ENCODE assay signal across 18 cellular contexts in the genomic region with DNA sequence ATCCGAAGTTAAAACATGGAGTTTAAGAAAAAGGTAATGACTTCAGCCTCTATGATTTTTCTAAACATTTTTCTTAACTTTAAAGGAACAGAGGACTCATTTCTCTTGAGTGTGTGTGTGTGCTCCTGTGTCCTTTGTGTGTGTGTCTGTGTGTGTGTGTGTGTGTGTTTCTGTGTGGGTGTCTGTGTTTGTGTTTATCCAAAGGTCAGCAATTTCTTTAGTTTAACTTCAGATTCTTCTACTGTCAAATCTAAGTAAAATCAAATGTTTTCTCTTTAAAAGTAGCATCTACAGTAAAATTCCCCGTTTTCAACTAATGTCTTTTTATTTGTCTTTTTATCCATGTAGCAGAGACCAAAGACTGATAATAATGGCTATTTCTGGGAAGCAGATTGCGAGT. TPM values are rescaled to one million over a fixed set of nuclear protein-coding genes. Genes with fewer than 3 reads are reported as not detected.
DNase-seq lines count a peak whose midpoint lies in the region; ATAC-seq, FAIRE-seq and TF ChIP-seq lines count a peak whose summit lies in the region.
"Had no signal": no experiment of that assay in that cellular context is flagged by ENCODE, and none has a peak within 500 bp of the region (broad histone marks: within the 10 kb centered on the region; RNA-seq: fewer than 3 reads in every experiment).

No MANE protein-coding gene starts in this region.

- no peak for TF ChIP-seq RAD21 in H1 (IDR thresholded peaks at IDR 0.05 in 1 of 2, conservative IDR thresholded peaks at IDR 0.05 in 1 of 2; ENCODE audit: low read depth in 2 of 2, low read length in 2 of 2)

- no peak overlapping the region for H3T11ph ChIP-seq in H9 (ENCODE audit: low read length)

- H2BK15ac ChIP-seq in H9 (ENCODE audit: low read depth, low read length) = no peak overlapping the region
- H2BK15ac ChIP-seq in H1 (ENCODE audit: low read length) = no peak overlapping the region
- no peak overlapping the region for H2BK15ac ChIP-seq in mesendoderm (replicated peaks; ENCODE audit: low read depth)

- POLR2A ChIA-PET in H1 (lab: Charles Lee; ENCODE audit: partially characterized antibody) = interaction anchor here (0.7 to 5.9 kb wide), 9 partner anchors 7 to 431 kb away, joined by 3 to 54 read pairs (median 3); a partner anchor contains a TSS

- WGBS in H9 (ENCODE audit: extremely low coverage, insufficient read length, low lambda C conversion rate) = no CpG with 5 or more reads among the region's 3 CpGs
- WGBS in HUES64 = 80% methylated on average over 1 of the region's 3 CpGs
- WGBS in H1 (ENCODE audit: extremely low coverage in 1 of 2, insufficient coverage in 1 of 2, insufficient read length in 1 of 2, insufficient replicate concordance in 2 of 2, low coverage in 1 of 2, low lambda C conversion rate in 2 of 2, missing lambda C conversion rate in 1 of 2), 2 experiments = 53% methylated on average over 3 of the region's 3 CpGs; no CpG with 5 or more reads in 1 of the 2 experiments
- WGBS in mesendoderm (ENCODE audit: extremely low coverage, insufficient coverage, low lambda C conversion rate) = no CpG with 5 or more reads among the region's 3 CpGs

- H2AK5ac ChIP-seq in H9 (ENCODE audit: insufficient read length, low read length) (no peak overlapping the region), H1 (ENCODE audit: low read depth, low read length) (no peak overlapping the region; the same call in 1 of the 2 replicates), mesendoderm (ENCODE audit: low read length) (no peak overlapping the region)

- H3K36me3 Mint-ChIP-seq in H9 (ENCODE audit: insufficient read depth in 1 of 3, low read depth in 3 of 3) = peaks cover 0 to 3% (median 0%) of the 10 kb centered on the region in 3 experiments; a peak in 2 of 7 replicates

- H3K79me2 ChIP-seq in H9 (ENCODE audit: insufficient read depth, low read length) (no peaks in the 10 kb centered on the region), H1 (ENCODE audit: control insufficient read depth in 1 of 2, insufficient read depth in 2 of 2, low read length in 2 of 2) (no peaks in the 10 kb centered on the region), mesendoderm (ENCODE audit: control insufficient read depth, insufficient read depth, low read length) (no peaks in the 10 kb centered on the region)

- H4K20me1 ChIP-seq in H9 (ENCODE audit: control insufficient read depth, insufficient read depth, insufficient read length) (no peaks in the 10 kb centered on the region), H1 (replicated peaks in 1 of 2; ENCODE audit: control insufficient read depth in 1 of 2, insufficient read depth in 2 of 2, low read length in 2 of 2) (no peaks in the 10 kb centered on the region)

- peak overlapping the region; percentile 91 to 100 (median 99) for H3K27ac Mint-ChIP-seq in H9
- H3K27ac Mint-ChIP-seq: CD4-positive, alpha-beta T cell; HFFc6 had no signal

- no peak overlapping the region for H2BK5ac ChIP-seq in H9 (ENCODE audit: insufficient read length, low read length)
- H2BK5ac ChIP-seq in H1 (ENCODE audit: low read depth, low read length) = peak overlapping the region; percentile 98
- H2BK5ac ChIP-seq in mesendoderm (ENCODE audit: low read length) = peak overlapping the region; percentile 60

- no peak overlapping the region for H3K4ac ChIP-seq in H9 (ENCODE audit: low read depth, low read length)
- H3K4ac ChIP-seq in H1 (replicated peaks; ENCODE audit: insufficient read length, low read depth, low read length) = no peak overlapping the region
- no peak overlapping the region for H3K4ac ChIP-seq in mesendoderm (ENCODE audit: low read depth, low read length)

- H3K14ac ChIP-seq in H9 (ENCODE audit: insufficient read depth, low read length) (no peak overlapping the region), H1 (ENCODE audit: insufficient read length) (no peak overlapping the region)

- H3K4me1 ChIP-seq in H9 (ENCODE audit: insufficient read depth, low read length) (peaks cover 6% of the 10 kb centered on the region), HUES64 (ENCODE audit: insufficient read depth, low read length) (peaks cover 67% of the 10 kb centered on the region), H1 (replicated peaks in 1 of 4; ENCODE audit: control insufficient read depth in 3 of 4, insufficient read depth in 4 of 4, low read length in 3 of 4) (peaks cover 15 to 42% (median 26%) of the 10 kb centered on the region in 4 experiments), mesendoderm (ENCODE audit: control insufficient read depth, low read depth, low read length) (peaks cover 8% of the 10 kb centered on the region)
- H3K4me1 ChIP-seq: Caco-2 had no signal

- H2BK12ac ChIP-seq in H9 (ENCODE audit: insufficient read length, low read depth, low read length) (no peak overlapping the region), H1 (ENCODE audit: low read depth, low read length) (no peak overlapping the region)

- H2AFZ ChIP-seq in H9 (ENCODE audit: low read length) = no peak overlapping the region
- no peak overlapping the region for H2AFZ ChIP-seq in H1 (ENCODE audit: low read length)

- H3K79me1 ChIP-seq in H9 (ENCODE audit: insufficient read depth, low read depth, low read length, poor library complexity, severe bottlenecking) (no peaks in the 10 kb centered on the region), H1 (ENCODE audit: low read depth, low read length) (no peaks in the 10 kb centered on the region), mesendoderm (ENCODE audit: low read length) (no peaks in the 10 kb centered on the region)

- H4K5ac ChIP-seq in H9 (ENCODE audit: insufficient read length, low read depth, low read length) = no peak overlapping the region
- peak overlapping the region; percentile 87 for H4K5ac ChIP-seq in H1 (ENCODE audit: insufficient read length, low read depth, low read length)
- no peak overlapping the region for H4K5ac ChIP-seq in mesendoderm (ENCODE audit: low read length)

- ATAC-seq in GM19452 (IDR thresholded peaks at IDR 0.05; ENCODE audit: unreplicated experiment) = no peak
- ATAC-seq: HCT116 had no signal

- H4K91ac ChIP-seq in H9 (ENCODE audit: insufficient read length, low read depth, low read length) (no peak overlapping the region), H1 (replicated peaks; ENCODE audit: insufficient read length, low read length) (peak overlapping the region; percentile 93)

- H3K27ac ChIP-seq in H9 (ENCODE audit: insufficient read length, low read depth, low read length) (peak overlapping the region; percentile 96), HUES64 (ENCODE audit: low read depth, low read length) (peak overlapping the region; percentile 86), H1 (ENCODE audit: low read depth, low read length) (peak overlapping the region; percentile 89; the same call in 1 of the 2 replicates), mesendoderm (ENCODE audit: low read depth, low read length) (no peak overlapping the region)
- H3K27ac ChIP-seq: C4-2B had no signal

- H3K4me2 ChIP-seq in H9 (ENCODE audit: insufficient read depth, insufficient read length, low read length) (no peak overlapping the region), H1 (ENCODE audit: insufficient read depth in 1 of 2, low read depth in 2 of 2, low read length in 2 of 2) (peak overlapping the region; percentile 15 to 42; a peak in 2 of 4 replicates), mesendoderm (ENCODE audit: low read length) (no peak overlapping the region)

- H3K23me2 ChIP-seq in H9 (ENCODE audit: insufficient read length, low read depth, low read length, poor library complexity, severe bottlenecking) = no peaks in the 10 kb centered on the region
- no peaks in the 10 kb centered on the region for H3K23me2 ChIP-seq in H1 (ENCODE audit: low read depth, low read length)

- H3K4me3 ChIP-seq in HUES64 (ENCODE audit: low read length) (no peak overlapping the region), H1 (ENCODE audit: extremely low read depth in 1 of 4, insufficient read depth in 2 of 4, low read depth in 3 of 4, low read length in 4 of 4) (peak overlapping the region in 1 of 4 experiments; percentile 44; a peak in 1 of 8 replicates), mesendoderm (ENCODE audit: low read length) (no peak overlapping the region)

- TF ChIP-seq EP300 in H1 (IDR thresholded peaks at IDR 0.05; ENCODE audit: borderline replicate concordance in 1 of 2, low read depth in 2 of 2, low read length in 2 of 2) = no peak

- no peaks in the 10 kb centered on the region for H3K27me3 ChIP-seq in H9 (ENCODE audit: insufficient read depth, low read length)
- no peaks in the 10 kb centered on the region for H3K27me3 ChIP-seq in HUES64 (ENCODE audit: insufficient read depth, low read length)
- H3K27me3 ChIP-seq in H1 (replicated peaks in 1 of 4; ENCODE audit: control insufficient read depth in 3 of 4, extremely low read depth in 1 of 4, insufficient read depth in 3 of 4, low read length in 3 of 4) = no peaks in the 10 kb centered on the region
- no peaks in the 10 kb centered on the region for H3K27me3 ChIP-seq in mesendoderm (ENCODE audit: insufficient read depth, low read length, poor library complexity)

- H3K36me3 ChIP-seq in HUES64 (ENCODE audit: insufficient read depth, low read length) = no peaks in the 10 kb centered on the region
- no peaks in the 10 kb centered on the region for H3K36me3 ChIP-seq in H1 (ENCODE audit: control insufficient read depth in 2 of 4, insufficient read depth in 4 of 4, low read length in 3 of 4)
- H3K36me3 ChIP-seq in mesendoderm (ENCODE audit: control insufficient read depth, insufficient read depth, low read length) = no peaks in the 10 kb centered on the region

- H3K56ac ChIP-seq in H9 (ENCODE audit: insufficient read length, low read depth, low read length) = no peak overlapping the region
- H3K56ac ChIP-seq in H1 (replicated peaks; ENCODE audit: insufficient read length, low read depth, low read length) = peak overlapping the region; percentile 56
- H3K56ac ChIP-seq in mesendoderm (ENCODE audit: low read length) = peak overlapping the region; percentile 76

- peak overlapping the region; percentile 95 for H2BK120ac ChIP-seq in H9 (ENCODE audit: low read depth, low read length, poor library complexity, severe bottlenecking)
- H2BK120ac ChIP-seq in H1 (replicated peaks; ENCODE audit: low read depth, low read length) = peak overlapping the region; percentile 75
- H2BK120ac ChIP-seq in mesendoderm (ENCODE audit: low read depth, low read length) = no peak overlapping the region

- H3K9me3 Mint-ChIP-seq in H9 = peaks cover 1 to 3% of the 10 kb centered on the region in 2 experiments; a peak in 3 of 5 replicates
- H3K9me3 Mint-ChIP-seq: CD4-positive, alpha-beta T cell; HFFc6 had no signal

- H3K9me3 ChIP-seq in H9 (ENCODE audit: control insufficient read depth, low read depth, low read length) (no peaks in the 10 kb centered on the region), HUES64 (ENCODE audit: insufficient read depth, low read depth, low read length) (no peaks in the 10 kb centered on the region), H1 (ENCODE audit: insufficient read depth in 2 of 2, low read depth in 1 of 2, low read length in 1 of 2) (no peaks in the 10 kb centered on the region; a peak in 1 of 4 replicates)

- no peak overlapping the region for H3K9ac ChIP-seq in H9 (ENCODE audit: extremely low read depth, insufficient read length, low read length)
- peak overlapping the region; percentile 57 for H3K9ac ChIP-seq in HUES64 (ENCODE audit: low read depth, low read length)
- H3K9ac ChIP-seq in H1 (replicated peaks in 1 of 4; ENCODE audit: extremely low read depth in 1 of 4, low read depth in 3 of 4, low read length in 3 of 4) = no peak overlapping the region
- H3K9ac ChIP-seq in mesendoderm (ENCODE audit: low read length) = no peak overlapping the region

- no peak overlapping the region for H4K8ac ChIP-seq in H9 (replicated peaks; ENCODE audit: insufficient read length, low read depth, low read length)
- H4K8ac ChIP-seq in H1 (ENCODE audit: extremely low read depth, insufficient read depth, low read length) = no peak overlapping the region
- no peak overlapping the region for H4K8ac ChIP-seq in mesendoderm (ENCODE audit: low read depth, low read length)

- DNase-seq in H9 = no peak
- no peak for DNase-seq in H1 (ENCODE audit: low read depth in 1 of 2, low spot score in 2 of 2)
- DNase-seq in mesendoderm = no peak
- no peak for DNase-seq in GM03348 (ENCODE audit: low spot score)
- no peak for DNase-seq in activated T-cell treated with anti-CD3 and anti-CD28 coated beads, Interleukin-2, amount 50 U/mL, for 48 hours
- DNase-seq: AML-193; Caco-2; CD4-positive, alpha-beta T cell; HFFc6 had no signal

- CTCF ChIA-PET in H1 (lab: Charles Lee; ENCODE audit: partially characterized antibody) = interaction anchor here (0.7 to 0.8 kb wide), 3 partner anchors 11 to 92 kb away, joined by 3 read pairs; no protein-coding TSS in a partner anchor

- FAIRE-seq in H1 (lab: Jason Lieb, UNC) = no peak
- FAIRE-seq: A204.1, D721Med, G401.6, GM12892, H54 had no signal

- H3K23ac ChIP-seq in H9 (ENCODE audit: insufficient read length, low read depth, low read length) (no peak overlapping the region), H1 (ENCODE audit: insufficient read length) (no peak overlapping the region), mesendoderm (ENCODE audit: low read length) (no peak overlapping the region)

- H3K18ac ChIP-seq in H9 (ENCODE audit: insufficient read length, low read depth, low read length) (no peak overlapping the region), H1 (ENCODE audit: extremely low read depth, low read length) (peak overlapping the region; percentile 78; the same call in 1 of the 2 replicates), mesendoderm (ENCODE audit: low read length) (no peak overlapping the region)

- TF ChIP-seq CTCF in H9 (conservative IDR thresholded peaks at IDR 0.05) (no peak), H1 (IDR thresholded peaks at IDR 0.05; ENCODE audit: control extremely low read depth in 1 of 3, insufficient read depth in 1 of 3, low read depth in 1 of 3, low read length in 3 of 3) (no peak)

- H3K4me1 Mint-ChIP-seq in H9 = peaks cover 82 to 86% of the 10 kb centered on the region in 2 experiments

- no peak overlapping the region for H2BK20ac ChIP-seq in H9 (ENCODE audit: low read depth, low read length, poor library complexity, severe bottlenecking)
- 0 out of 2 replicates have a peak overlapping the region, but pooled peaks have one; percentile 97 for H2BK20ac ChIP-seq in H1 (ENCODE audit: low read length)

- TF ChIP-seq POLR2A in H1 (IDR thresholded peaks at IDR 0.05; ENCODE audit: control extremely low read depth in 1 of 2, low read depth in 2 of 2, low read length in 2 of 2) = no peak

- H3K4me3 Mint-ChIP-seq in H9 = peak overlapping the region in 1 of 2 experiments; percentile 36; a peak in 1 of 5 replicates
- H3K4me3 Mint-ChIP-seq: CD4-positive, alpha-beta T cell; HFFc6 had no signal

- H3K27me3 Mint-ChIP-seq in H9 (ENCODE audit: low read depth) = no peaks in the 10 kb centered on the region

RNA-seq across cellular contexts. Expression of a gene that starts 31.8 kb away (rescaled TPM):
- total RNA-seq in H9 (2021) = 228 and 230 TPM in 2 replicates
- 163 TPM for polyA plus RNA-seq in HUES64 (2013, experiment 1 of 2)
- polyA plus RNA-seq in HUES64 (2013, experiment 2 of 2) = 201 TPM
- 216 and 219 TPM in 2 replicates for total RNA-seq in H1 (2021; fragmentation: NEBNext Ultra II Directional; extraction: Animal tissue kit (Norgen Biotek cat#: 25700))
- polyA plus RNA-seq in H1 (2011; rRNA removed) = 56.3 and 78.4 TPM in 2 replicates
- 125 TPM for polyA plus RNA-seq in H1 (2011; cell fraction: cytosol; rRNA removed)
- 96.5 TPM for polyA plus RNA-seq in H1 (2011; cell fraction: nucleus; rRNA removed)
- polyA plus RNA-seq in H1 (2012, experiment 1 of 2) = 163 to 277 TPM (median 180 TPM) in 4 replicates
- 12.1 TPM for polyA plus RNA-seq in H1 (2012, experiment 2 of 2)
- 209 TPM for polyA plus RNA-seq in H1 (2013, experiment 1 of 2)
- polyA plus RNA-seq in H1 (2013, experiment 2 of 2) = 210 TPM
- polyA minus RNA-seq in H1 (2011; rRNA and poly(A)+ RNA removed) = 108 and 137 TPM in 2 replicates
- polyA minus RNA-seq in H1 (2011; cell fraction: cytosol; rRNA and poly(A)+ RNA removed) = 50.3 TPM
- polyA minus RNA-seq in H1 (2011; cell fraction: nucleus; rRNA and poly(A)+ RNA removed) = 39.2 TPM
- polyA plus RNA-seq in mesendoderm (2013, experiment 1 of 2) = 235 TPM
- 227 TPM for polyA plus RNA-seq in mesendoderm (2013, experiment 2 of 2)

RNA-seq across cellular contexts. Expression of a gene that starts 59.4 kb away (rescaled TPM):
- total RNA-seq in H9 (2021) = 6.8 and 7.1 TPM in 2 replicates
- polyA plus RNA-seq in HUES64 (2013, experiment 1 of 2) = 2.3 TPM
- polyA plus RNA-seq in HUES64 (2013, experiment 2 of 2) = 2.5 TPM
- total RNA-seq in H1 (2021; fragmentation: NEBNext Ultra II Directional; extraction: Animal tissue kit (Norgen Biotek cat#: 25700)) = 5.8 and 7.0 TPM in 2 replicates
- polyA plus RNA-seq in H1 (2011; rRNA removed) = 3.7 and 4.6 TPM in 2 replicates
- 3.9 TPM for polyA plus RNA-seq in H1 (2011; cell fraction: cytosol; rRNA removed)
- 12.8 TPM for polyA plus RNA-seq in H1 (2011; cell fraction: nucleus; rRNA removed)
- 3.2 to 3.9 TPM (median 3.6 TPM) in 4 replicates for polyA plus RNA-seq in H1 (2012, experiment 1 of 2)
- 1.7 TPM for polyA plus RNA-seq in H1 (2012, experiment 2 of 2)
- 3.0 TPM for polyA plus RNA-seq in H1 (2013, experiment 1 of 2)
- polyA plus RNA-seq in H1 (2013, experiment 2 of 2) = 2.4 TPM
- polyA minus RNA-seq in H1 (2011; rRNA and poly(A)+ RNA removed) = 18.3 and 19.3 TPM in 2 replicates
- 6.3 TPM for polyA minus RNA-seq in H1 (2011; cell fraction: cytosol; rRNA and poly(A)+ RNA removed)
- 26.2 TPM for polyA minus RNA-seq in H1 (2011; cell fraction: nucleus; rRNA and poly(A)+ RNA removed)
- polyA plus RNA-seq in mesendoderm (2013, experiment 1 of 2) = 1.5 TPM
- 1.5 TPM for polyA plus RNA-seq in mesendoderm (2013, experiment 2 of 2)

Comparison
In these comparisons a context has a peak if more than half of its experiments do, and no peak if none do; other contexts are left out.
1. H3K4me2 ChIP-seq: peak in H1 (2 of 2); none in H9 (single experiment) and mesendoderm (single experiment).